7 cellular contexts compared by ENCODE assay signal in genomic region chr7:75617634-75618234, GRCh38.
DNase-seq lines count a peak whose midpoint lies in the region; ATAC-seq and TF ChIP-seq lines count a peak whose summit lies in the region.

No MANE protein-coding gene starts in this region.

- no peak overlapping the region; the same call in 1 of the 2 replicates for H3K9ac ChIP-seq in MM.1S (ENCODE audit: low read length)

- H3K4me1 ChIP-seq in MM.1S (ENCODE audit: low read length): peaks cover 8% of the 10 kb centered on the region

- peak overlapping the region; percentile 21; the same call in 1 of the 2 replicates for H3K27ac ChIP-seq in MM.1S (ENCODE audit: low read length)

- H3F3A ChIP-seq in MM.1S (ENCODE audit: insufficient read depth, low read length): peaks cover 5% of the 10 kb centered on the region; the same call in 1 of the 2 replicates

- no peak for TF ChIP-seq CTCF in MM.1S (IDR thresholded peaks at IDR 0.05; ENCODE audit: low read length)

- H3K9me3 ChIP-seq in MM.1S (replicated peaks; ENCODE audit: insufficient read depth, low read length): no peaks in the 10 kb centered on the region

- no peaks in the 10 kb centered on the region for H3K9me2 ChIP-seq in MM.1S (replicated peaks; ENCODE audit: insufficient read depth, low read length)

- ATAC-seq in left cardiac atrium: peak; percentile 83
- no peak for ATAC-seq in HG03108 (IDR thresholded peaks at IDR 0.05; ENCODE audit: unreplicated experiment)
- no peak for ATAC-seq in HG02642 (IDR thresholded peaks at IDR 0.05; ENCODE audit: poor library complexity, unreplicated experiment)

- H4K20me1 ChIP-seq in MM.1S (ENCODE audit: insufficient read depth, low read length): no peaks in the 10 kb centered on the region

- no peaks in the 10 kb centered on the region for H3K36me3 ChIP-seq in MM.1S (replicated peaks; ENCODE audit: insufficient read depth, low read length)

- H2AFZ ChIP-seq in MM.1S (ENCODE audit: low read length): peak overlapping the region; percentile 74

- no peaks in the 10 kb centered on the region for H3K79me2 ChIP-seq in MM.1S (ENCODE audit: low read length)

- intact Hi-C loops in left cardiac atrium (cut with DNase I): no loop called here

- no peaks in the 10 kb centered on the region for H3K27me3 ChIP-seq in MM.1S (replicated peaks; ENCODE audit: insufficient read depth, low read length)

- H3K4me3 ChIP-seq in MM.1S (ENCODE audit: low read length): no peak overlapping the region

- DNase-seq in MM.1S (peak; percentile 55), activated T-cell treated with anti-CD3 and anti-CD28 coated beads for 24 hours (ENCODE audit: low read depth) (peak; percentile 22), left cardiac atrium (peak; percentile 64), GOT3 (lab: John Stamatoyannopoulos, UW) (no peak)
- peak; percentile 13 for DNase-seq in stimulated activated CD8-positive, alpha-beta memory T cell treated with anti-CD3 and anti-CD28 coated beads, Interleukin-12 subunit alpha, Interleukin-12 subunit beta, amount 100 ng/mL, for 4 hours (ENCODE audit: low read depth)

- H3K4me2 ChIP-seq in MM.1S (ENCODE audit: low read depth, low read length): peak overlapping the region; percentile 42

Comparison
In these comparisons a context has a peak if more than half of its experiments do, and no peak if none do; other contexts are left out.
1. ATAC-seq: peak in left cardiac atrium (2 of 2); none in HG03108 (single experiment) and HG02642 (single experiment).